In genomic region chr12:132771126-132771838, GRCh38 we compare ENCODE assay signal across 8 cellular contexts. TPM values are rescaled to one million over a fixed set of nuclear protein-coding genes. Genes with fewer than 3 reads are reported as not detected.
A peak's percentile ranks its signal among the peaks of the same experiment; 100 is the strongest.
DNase-seq lines count a peak whose midpoint lies in the region; ATAC-seq and TF ChIP-seq lines count a peak whose summit lies in the region.

No MANE protein-coding gene starts in this region.

- peaks cover 66% of the 10 kb centered on the region for H3K36me3 ChIP-seq in brain microvascular endothelial cell (replicated peaks)

- TF ChIP-seq POLR2A in GM18951 (IDR thresholded peaks at IDR 0.05; ENCODE audit: extremely low read depth, insufficient read depth, insufficient read length) = peak; percentile 48

- no peak for TF ChIP-seq CTCF in brain microvascular endothelial cell (IDR thresholded peaks at IDR 0.05; ENCODE audit: low read depth, low read length, missing control alignments)

- peaks cover 21% of the 10 kb centered on the region for H3K36me3 Mint-ChIP-seq in activated T-cell treated with anti-CD3 and anti-CD28 coated beads, Interleukin-2, amount 50 U/mL, for 4 hours (ENCODE audit: insufficient read depth)

- H3K27ac ChIP-seq in brain microvascular endothelial cell = no peak overlapping the region

- no peaks in the 10 kb centered on the region for H3K27me3 Mint-ChIP-seq in activated T-cell treated with anti-CD3 and anti-CD28 coated beads, Interleukin-2, amount 50 U/mL, for 4 hours (ENCODE audit: low read depth)

- no peaks in the 10 kb centered on the region for H3K27me3 ChIP-seq in brain microvascular endothelial cell (replicated peaks)

- H3K4me1 Mint-ChIP-seq in activated T-cell treated with anti-CD3 and anti-CD28 coated beads, Interleukin-2, amount 50 U/mL, for 4 hours (ENCODE audit: low read depth) = peaks cover 46% of the 10 kb centered on the region

- in situ Hi-C loops in GM18951 (cut with MboI; ENCODE audit: low sequenced_read_pairs, unreplicated experiment) (no loop called here), brain microvascular endothelial cell (cut with HindIII; ENCODE audit: low pct_ligation_motif_present, low sequenced_read_pairs) (no loop called here)

- ATAC-seq in HG03159 (IDR thresholded peaks at IDR 0.05; ENCODE audit: unreplicated experiment) = peak; percentile 46
- ATAC-seq in activated T-cell treated with anti-CD3 and anti-CD28 coated beads, Interleukin-2, amount 50 U/mL, for 4 hours = peak; percentile 64 to 71

- peak; percentile 39 for DNase-seq in activated T-cell treated with anti-CD3 and anti-CD28 coated beads, Interleukin-2, amount 50 U/mL, for 4 hours
- DNase-seq in stimulated activated CD4-positive, alpha-beta T cell treated with anti-CD3 and anti-CD28 coated beads, Interleukin-2, amount 100 ng/mL, for 24 hours = peak; percentile 34 to 38
- DNase-seq in Ammon's horn (ENCODE audit: low spot score) (no peak), brain microvascular endothelial cell (no peak), DMS53 (lab: John Stamatoyannopoulos, UW) (no peak), SK-N-DZ (ENCODE audit: low spot score) (no peak)

- H3K4me3 ChIP-seq in brain microvascular endothelial cell (ENCODE audit: low read depth, low read length) = no peak overlapping the region

- no peak overlapping the region for H3K4me3 Mint-ChIP-seq in activated T-cell treated with anti-CD3 and anti-CD28 coated beads, Interleukin-2, amount 50 U/mL, for 4 hours

- H3K9me3 Mint-ChIP-seq in activated T-cell treated with anti-CD3 and anti-CD28 coated beads, Interleukin-2, amount 50 U/mL, for 4 hours = no peaks in the 10 kb centered on the region

RNA-seq across cellular contexts. Expression of gene ANKLE2, which starts 9.7 kb away (rescaled TPM):
- total RNA-seq in activated T-cell treated with anti-CD3 and anti-CD28 coated beads, Interleukin-2, amount 50 U/mL, for 4 hours = 100 to 1,000 TPM in 2 of 3 donors, 10 to 100 TPM in 1; 96.7 to 112 (median 111) TPM
- polyA plus RNA-seq in SK-N-DZ (2014; cell fraction: cytosol; rRNA removed) = 71.3 and 81.4 TPM in 2 replicates
- 303 and 399 TPM in 2 replicates for polyA plus RNA-seq in SK-N-DZ (2014; cell fraction: nucleus; rRNA removed)

RNA-seq across cellular contexts. Expression of gene GOLGA3, which starts 57.4 kb away (rescaled TPM):
- 10 to 100 TPM; 74.6 to 86.9 (median 75.9) TPM for total RNA-seq in activated T-cell treated with anti-CD3 and anti-CD28 coated beads, Interleukin-2, amount 50 U/mL, for 4 hours
- polyA plus RNA-seq in SK-N-DZ (2014; cell fraction: cytosol; rRNA removed) = 21.1 and 26.2 TPM in 2 replicates
- 25.9 and 59.6 TPM in 2 replicates for polyA plus RNA-seq in SK-N-DZ (2014; cell fraction: nucleus; rRNA removed)

Comparison
In these comparisons a context has a peak if more than half of its experiments do, and no peak if none do; other contexts are left out.
1. DNase-seq: peak in activated T-cell treated with anti-CD3 and anti-CD28 coated beads, Interleukin-2, amount 50 U/mL, for 4 hours (single experiment) and stimulated activated CD4-positive, alpha-beta T cell treated with anti-CD3 and anti-CD28 coated beads, Interleukin-2, amount 100 ng/mL, for 24 hours (2 of 2); none in Ammon's horn (single experiment), brain microvascular endothelial cell (single experiment), DMS53 (single experiment) and SK-N-DZ (single experiment).